ENCODE assay signal across 8 cellular contexts in genomic region chr17:39626671-39627169, GRCh38. TPM values are rescaled to one million over a fixed set of nuclear protein-coding genes. Genes with fewer than 3 reads are reported as not detected.
DNase-seq lines count a peak whose midpoint lies in the region; ATAC-seq and TF ChIP-seq lines count a peak whose summit lies in the region.

PPP1R1B (plus strand) TSS chr17:39626952; CDS start chr17:39627393, 441 bp downstream.

- 2 to 6% (median 4%) methylated on average over 18 to 25 of the region's 25 CpGs for WGBS in spleen, 5 donors

- peaks cover 0 to 57% (median 29%) of the 10 kb centered on the region in 6 donors for H3K4me1 ChIP-seq in spleen

- H3K4me3 ChIP-seq in spleen, result peak within 1 kb of the TSS in 5 of 8 donors; percentile 2 to 55 (median 17)

- H3K36me3 ChIP-seq in spleen, result no peaks in the 10 kb centered on the region

- no peak for TF ChIP-seq POLR2A in spleen (IDR thresholded peaks at IDR 0.05)

- intact Hi-C loops in spleen (cut with DNase I; ENCODE audit: low total_unique reads), result loop anchor here (10.0 kb wide), 1 partner anchor 238 kb away; the partner anchor contains the start of genes IKZF3 and ZPBP2

- peaks cover 28% of the 10 kb centered on the region for H3K27me3 ChIP-seq in layer of hippocampus (ENCODE audit: control insufficient read depth, insufficient read depth, low read length)
- peaks cover 0 to 81% (median 35%) of the 10 kb centered on the region in 7 donors for H3K27me3 ChIP-seq in spleen (replicated peaks in 1 of 7)

- DNase-seq in NCI-H1417 (lab: John Stamatoyannopoulos, UW) (peak in 2 of 3 experiments; percentile 46 to 67), NCI-H1417 treated with DMSO at 0.1 percent for 48 hours (lab: John Stamatoyannopoulos, UW) (no peak), anterior cingulate cortex (lab: John Stamatoyannopoulos, UW) (peak in 38 of 58 donors; percentile 7 to 84 (median 46)), spleen (peak; percentile 69), COLO668 (lab: John Stamatoyannopoulos, UW; ENCODE audit: unreplicated experiment) (no peak), SIG-M5 (lab: John Stamatoyannopoulos, UW) (no peak)

- H3K27ac ChIP-seq in layer of hippocampus (ENCODE audit: low read depth, low read length) (peak within 1 kb of the TSS; percentile 69), spleen (no peak within 1 kb of the TSS)

- no peak for TF ChIP-seq CTCF in spleen (IDR thresholded peaks at IDR 0.05 in 8 of 11, conservative IDR thresholded peaks at IDR 0.05 in 3 of 11)

- ATAC-seq in GM18511 (IDR thresholded peaks at IDR 0.05; ENCODE audit: unreplicated experiment), result no peak

- no peaks in the 10 kb centered on the region for H3K9me3 ChIP-seq in spleen

RNA-seq across cellular contexts. Expression of gene PPP1R1B, which starts in this region (rescaled TPM):
- total RNA-seq in spleen, result not detected
- under 1 TPM in 2 of 3 donors, not detected in 1; 0.06 to 0.26 TPM for polyA plus RNA-seq in spleen

Comparison
In these comparisons a context has a peak if more than half of its experiments do, and no peak if none do; other contexts are left out.
1. DNase-seq: peak in NCI-H1417 (2 of 3) and anterior cingulate cortex (38 of 58); none in NCI-H1417 treated with DMSO at 0.1 percent for 48 hours (single experiment), COLO668 (single experiment) and SIG-M5 (single experiment).
2. Peak in DNase-seq and H3K4me3 ChIP-seq in spleen; RNA of the gene not detected or under 1 TPM.